1 cellular context compared by ENCODE assay signal in genomic region chr15:85485956-85486567, GRCh38.
TF ChIP-seq lines count a peak whose summit lies in the region.

No MANE protein-coding gene starts in this region.

TF ChIP-seq in GM23338, 12 proteins besides CTCF, POLR2A, EP300 and RAD21 (continued from another document):
- TF ChIP-seq ZNF462 (CRISPR knock-in tag; IDR thresholded peaks at IDR 0.05) (no peak), EZH2phosphoT487 (IDR thresholded peaks at IDR 0.05; ENCODE audit: unreplicated experiment) (no peak), REST (IDR thresholded peaks at IDR 0.05; ENCODE audit: unreplicated experiment) (no peak), ETS1 (IDR thresholded peaks at IDR 0.05) (no peak), POLR2AphosphoS5 (IDR thresholded peaks at IDR 0.05; ENCODE audit: low read depth) (no peak), ZNF114 (CRISPR knock-in tag; IDR thresholded peaks at IDR 0.05) (no peak), EZH2 (IDR thresholded peaks at IDR 0.05; ENCODE audit: low read depth, unreplicated experiment) (no peak), NANOG (IDR thresholded peaks at IDR 0.05; ENCODE audit: borderline replicate concordance) (no peak), CREB1 (CRISPR knock-in tag; IDR thresholded peaks at IDR 0.05; ENCODE audit: low read depth) (no peak), STAT1 (IDR thresholded peaks at IDR 0.05; ENCODE audit: unreplicated experiment) (no peak), JUNB (IDR thresholded peaks at IDR 0.05; ENCODE audit: unreplicated experiment) (no peak)
